12 cellular contexts compared by ENCODE assay signal in the genomic region with DNA sequence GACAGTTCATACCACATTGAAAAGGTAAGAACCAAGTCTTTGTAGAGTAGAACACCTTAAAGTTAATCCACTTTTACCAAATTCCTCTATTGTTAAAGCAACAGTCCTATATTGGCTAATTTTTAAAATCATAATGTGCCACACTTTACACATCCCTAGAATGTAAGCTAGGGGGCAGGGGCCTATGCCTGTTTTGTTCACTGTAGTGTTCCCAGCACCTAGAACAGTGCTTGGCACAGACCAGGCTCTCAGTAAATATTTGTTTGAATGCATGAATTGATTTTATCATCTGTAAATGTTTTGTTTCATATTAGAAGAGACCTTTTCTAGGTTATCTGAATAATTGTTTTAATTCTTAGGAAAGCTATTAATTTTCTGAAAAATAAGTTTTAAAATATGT. TPM values are rescaled to one million over a fixed set of nuclear protein-coding genes. Genes with fewer than 3 reads are reported as not detected.
DNase-seq lines count a peak whose midpoint lies in the region; ATAC-seq and TF ChIP-seq lines count a peak whose summit lies in the region.
"Had no signal": no experiment of that assay in that cellular context is flagged by ENCODE, and none has a peak within 500 bp of the region (broad histone marks: within the 10 kb centered on the region; RNA-seq: fewer than 3 reads in every experiment).

No MANE protein-coding gene starts in this region.

- H3K27ac Mint-ChIP-seq in IgD-negative memory B cell (peak overlapping the region; percentile 95 to 99 (median 98)), natural killer cell (peak overlapping the region; percentile 98 to 99)

- peaks cover 31 to 65% (median 55%) of the 10 kb centered on the region in 3 donors for H3K4me1 Mint-ChIP-seq in IgD-negative memory B cell
- H3K4me1 Mint-ChIP-seq in natural killer cell: peaks cover 63 to 72% of the 10 kb centered on the region in 2 donors

- no peaks in the 10 kb centered on the region for H3K9me3 ChIP-seq in body of pancreas
- H3K9me3 ChIP-seq: psoas muscle had no signal

- H3K9me3 Mint-ChIP-seq in IgD-negative memory B cell: no peaks in the 10 kb centered on the region
- H3K9me3 Mint-ChIP-seq in natural killer cell: no peaks in the 10 kb centered on the region

- ATAC-seq in body of pancreas (peak; percentile 28), natural killer cell (no peak)

- DNase-seq in body of pancreas: peak; percentile 33 to 61 (median 50)
- DNase-seq in natural killer cell: no peak
- no peak for DNase-seq in lower leg skin (ENCODE audit: low spot score in 2 of 2)
- DNase-seq in medulla oblongata (ENCODE audit: extremely low spot score): no peak
- no peak for DNase-seq in KG1 (lab: John Stamatoyannopoulos, UW)
- no peak for DNase-seq in AG20443 (ENCODE audit: low spot score)
- DNase-seq: DND-41, NCI-H524, psoas muscle had no signal

- H3K36me3 ChIP-seq in ACC112 (ENCODE audit: insufficient read depth, low read length) (no peaks in the 10 kb centered on the region), body of pancreas (replicated peaks in 1 of 2; ENCODE audit: insufficient read depth in 1 of 2, low read depth in 2 of 2) (no peaks in the 10 kb centered on the region)
- H3K36me3 ChIP-seq: WERI-Rb-1 had no signal

- peaks cover 14% of the 10 kb centered on the region for H3K36me3 Mint-ChIP-seq in IgD-negative memory B cell
- no peaks in the 10 kb centered on the region for H3K36me3 Mint-ChIP-seq in natural killer cell

- H3K27ac ChIP-seq in ACC112 (ENCODE audit: low read depth, low read length) (peak overlapping the region; percentile 95), body of pancreas (peak overlapping the region in 3 of 4 donors; percentile 77 to 86 (median 84))
- H3K27ac ChIP-seq: psoas muscle, WERI-Rb-1 had no signal

- peak in 6 of 7 experiments; percentile 11 to 49 (median 34) for TF ChIP-seq CTCF in body of pancreas (IDR thresholded peaks at IDR 0.05)
- no peak for TF ChIP-seq CTCF in natural killer cell (IDR thresholded peaks at IDR 0.05)
- TF ChIP-seq CTCF in lower leg skin (IDR thresholded peaks at IDR 0.05): no peak

- intact Hi-C loops in body of pancreas (cut with DNase I) (no loop called here), natural killer cell (cut with micrococcal nuclease) (no loop called here), lower leg skin (cut with DNase I; ENCODE audit: low total_unique reads) (no loop called here)

- H2AFZ ChIP-seq in ACC112 (ENCODE audit: low read length, unreplicated experiment): no peak overlapping the region

- TF ChIP-seq POLR2A in body of pancreas (IDR thresholded peaks at IDR 0.05) (no peak), lower leg skin (IDR thresholded peaks at IDR 0.05) (no peak)

- peaks cover 87% of the 10 kb centered on the region for H3K79me2 ChIP-seq in ACC112 (ENCODE audit: control insufficient read depth, insufficient read depth, low read length, unreplicated experiment)

- H3K4me1 ChIP-seq in ACC112 (ENCODE audit: control insufficient read depth, insufficient read depth, low read length, unreplicated experiment): peaks cover 65% of the 10 kb centered on the region
- H3K4me1 ChIP-seq in body of pancreas: peaks cover 81% of the 10 kb centered on the region

- H3K27me3 ChIP-seq in ACC112 (ENCODE audit: insufficient read depth, low read length) (no peaks in the 10 kb centered on the region), body of pancreas (no peaks in the 10 kb centered on the region)

- H3K4me3 Mint-ChIP-seq in IgD-negative memory B cell: peak overlapping the region; percentile 82 to 100 (median 90)
- H3K4me3 Mint-ChIP-seq in natural killer cell: peak overlapping the region; percentile 70

- H3K4me3 ChIP-seq in ACC112 (ENCODE audit: low read depth, low read length) (no peak overlapping the region; the same call in 1 of the 2 replicates), body of pancreas (no peak overlapping the region), lower leg skin (ENCODE audit: low read depth, poor library complexity, severe bottlenecking) (no peak overlapping the region)
- H3K4me3 ChIP-seq: psoas muscle had no signal

- H3K27me3 Mint-ChIP-seq in IgD-negative memory B cell (peaks cover 2% of the 10 kb centered on the region), natural killer cell (ENCODE audit: low read depth in 2 of 2) (no peaks in the 10 kb centered on the region)

RNA-seq across cellular contexts. Expression of a gene that starts 9.1 kb away (rescaled TPM):
- 624 TPM for polyA plus RNA-seq in IgD-negative memory B cell
- total RNA-seq in body of pancreas: 10 to 100 TPM; 21.4 to 24.6 TPM
- 100 to 1,000 TPM in 2 of 3 donors, 10 to 100 TPM in 1; 95.0 to 136 (median 127) TPM for total RNA-seq in natural killer cell
- total RNA-seq in lower leg skin: 10 to 100 TPM; 34.2 to 69.5 (median 43.7) TPM

Comparison
In these comparisons a context has a peak if more than half of its experiments do, and no peak if none do; other contexts are left out.
1. DNase-seq: peak in body of pancreas (4 of 4); none in natural killer cell (single experiment), lower leg skin (0 of 2), medulla oblongata (single experiment), KG1 (single experiment) and AG20443 (single experiment).
2. CTCF ChIP-seq: peak in body of pancreas (6 of 7); none in natural killer cell (single experiment) and lower leg skin (0 of 3).